10 cellular contexts compared by ENCODE assay signal in the genomic region with DNA sequence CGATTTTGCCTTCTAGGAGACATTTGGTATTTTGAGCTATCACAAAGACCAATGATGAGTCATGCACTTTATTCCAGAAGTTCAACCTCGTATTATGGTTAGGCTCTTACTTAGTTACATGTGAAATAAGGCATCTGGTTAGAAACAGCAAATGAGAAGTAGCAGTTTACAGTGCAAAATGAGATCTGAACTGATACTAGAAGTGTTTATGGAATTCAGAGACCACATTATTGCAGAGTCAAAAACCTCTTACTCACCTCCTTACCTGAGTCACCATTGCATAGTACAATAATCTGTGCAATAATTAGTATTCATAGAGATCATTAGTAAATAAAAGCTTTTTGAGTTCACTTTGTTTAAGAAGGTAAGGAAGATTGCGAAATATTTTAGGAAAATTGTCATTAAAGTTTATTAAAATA. TPM values are rescaled to one million over a fixed set of nuclear protein-coding genes. Genes with fewer than 3 reads are reported as not detected.
A peak's percentile ranks its signal among the peaks of the same experiment; 100 is the strongest.
DNase-seq lines count a peak whose midpoint lies in the region; ATAC-seq, FAIRE-seq and TF ChIP-seq lines count a peak whose summit lies in the region.
"Had no signal": no experiment of that assay in that cellular context is flagged by ENCODE, and none has a peak within 500 bp of the region (broad histone marks: within the 10 kb centered on the region; RNA-seq: fewer than 3 reads in every experiment).

No MANE protein-coding gene starts in this region.

- H3K27me3 Mint-ChIP-seq in effector memory CD8-positive, alpha-beta T cell, result no peaks in the 10 kb centered on the region

- FAIRE-seq in frontal cortex (lab: Jason Lieb, UNC), result peak; percentile 55

- POLR2A ChIA-PET in AG04449 (lab: Yijun Ruan, JAX), result no interaction called here

- H3K9me3 ChIP-seq in tibial artery, result no peaks in the 10 kb centered on the region

- no peak for TF ChIP-seq CTCF in AG04449 (IDR thresholded peaks at IDR 0.05; ENCODE audit: insufficient read depth, low read length, missing control alignments)
- TF ChIP-seq CTCF in tibial artery (IDR thresholded peaks at IDR 0.05), result no peak

- H3K36me3 ChIP-seq in tibial artery, result peaks cover 0 to 7% (median 0%) of the 10 kb centered on the region in 3 donors

- H3K4me3 Mint-ChIP-seq in effector memory CD8-positive, alpha-beta T cell, result no peak overlapping the region

- no peak overlapping the region for H3K27ac Mint-ChIP-seq in effector memory CD8-positive, alpha-beta T cell

- H3K4me1 Mint-ChIP-seq in effector memory CD8-positive, alpha-beta T cell (ENCODE audit: low read depth in 2 of 2), result peaks cover 19 to 52% of the 10 kb centered on the region in 2 donors

- peaks cover 0 to 41% (median 12%) of the 10 kb centered on the region in 4 donors for H3K4me1 ChIP-seq in tibial artery

- H3K36me3 Mint-ChIP-seq in effector memory CD8-positive, alpha-beta T cell (ENCODE audit: insufficient read depth), result peaks cover 34% of the 10 kb centered on the region

- intact Hi-C loops in tibial artery (cut with DNase I; ENCODE audit: low total_unique reads), result no loop called here

- H3K27ac ChIP-seq in tibial artery, result no peak overlapping the region

- H3K9me3 Mint-ChIP-seq in effector memory CD8-positive, alpha-beta T cell, result no peaks in the 10 kb centered on the region

- H3K4me3 ChIP-seq in AG04449 (ENCODE audit: low read depth, low read length), result no peak overlapping the region
- no peak overlapping the region for H3K4me3 ChIP-seq in tibial artery

- ATAC-seq in GM19463 (IDR thresholded peaks at IDR 0.05; ENCODE audit: unreplicated experiment), result peak; percentile 40
- peak; percentile 97 for ATAC-seq in SK-N-SH treated with all-trans-retinoic acid at 6 μM for 48 hours
- no peak for ATAC-seq in effector memory CD8-positive, alpha-beta T cell (replicated peaks)
- no peak for ATAC-seq in GM21576 (IDR thresholded peaks at IDR 0.05; ENCODE audit: unreplicated experiment)

- peak; percentile 1 for DNase-seq in AG04449 (ENCODE audit: low read depth, low spot score)
- DNase-seq in frontal cortex (ENCODE audit: low spot score in 2 of 2), result no peak
- DNase-seq in effector memory CD8-positive, alpha-beta T cell, result no peak
- DNase-seq in CD1c-positive myeloid dendritic cell (ENCODE audit: extremely low spot score), result no peak
- no peak for DNase-seq in tibial artery
- DNase-seq: caudate nucleus; stimulated activated naive CD4-positive, alpha-beta T cell had no signal

- no peaks in the 10 kb centered on the region for H3K27me3 ChIP-seq in tibial artery

- CTCF ChIA-PET in AG04449 (lab: Yijun Ruan, JAX), result interaction anchor here (0.6 kb wide), 1 partner anchor 187 kb away, joined by 3 read pairs; no protein-coding TSS in a partner anchor

TF ChIP-seq in SK-N-SH treated with all-trans-retinoic acid at 6 μM for 48 hours, 23 proteins besides CTCF, POLR2A, EP300 and RAD21:
- TF ChIP-seq, protein P1, sequence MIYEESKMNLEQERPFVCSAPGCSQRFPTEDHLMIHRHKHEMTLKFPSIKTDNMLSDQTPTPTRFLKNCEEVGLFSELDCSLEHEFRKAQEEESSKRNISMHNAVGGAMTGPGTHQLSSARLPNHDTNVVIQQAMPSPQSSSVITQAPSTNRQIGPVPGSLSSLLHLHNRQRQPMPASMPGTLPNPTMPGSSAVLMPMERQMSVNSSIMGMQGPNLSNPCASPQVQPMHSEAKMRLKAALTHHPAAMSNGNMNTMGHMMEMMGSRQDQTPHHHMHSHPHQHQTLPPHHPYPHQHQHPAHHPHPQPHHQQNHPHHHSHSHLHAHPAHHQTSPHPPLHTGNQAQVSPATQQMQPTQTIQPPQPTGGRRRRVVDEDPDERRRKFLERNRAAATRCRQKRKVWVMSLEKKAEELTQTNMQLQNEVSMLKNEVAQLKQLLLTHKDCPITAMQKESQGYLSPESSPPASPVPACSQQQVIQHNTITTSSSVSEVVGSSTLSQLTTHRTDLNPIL (CRISPR knock-in tag; IDR thresholded peaks at IDR 0.05; ENCODE audit: low read depth), result no peak
- no peak for TF ChIP-seq TCF4 (CRISPR knock-in tag; IDR thresholded peaks at IDR 0.05; ENCODE audit: borderline replicate concordance)
- TF ChIP-seq, protein P2, sequence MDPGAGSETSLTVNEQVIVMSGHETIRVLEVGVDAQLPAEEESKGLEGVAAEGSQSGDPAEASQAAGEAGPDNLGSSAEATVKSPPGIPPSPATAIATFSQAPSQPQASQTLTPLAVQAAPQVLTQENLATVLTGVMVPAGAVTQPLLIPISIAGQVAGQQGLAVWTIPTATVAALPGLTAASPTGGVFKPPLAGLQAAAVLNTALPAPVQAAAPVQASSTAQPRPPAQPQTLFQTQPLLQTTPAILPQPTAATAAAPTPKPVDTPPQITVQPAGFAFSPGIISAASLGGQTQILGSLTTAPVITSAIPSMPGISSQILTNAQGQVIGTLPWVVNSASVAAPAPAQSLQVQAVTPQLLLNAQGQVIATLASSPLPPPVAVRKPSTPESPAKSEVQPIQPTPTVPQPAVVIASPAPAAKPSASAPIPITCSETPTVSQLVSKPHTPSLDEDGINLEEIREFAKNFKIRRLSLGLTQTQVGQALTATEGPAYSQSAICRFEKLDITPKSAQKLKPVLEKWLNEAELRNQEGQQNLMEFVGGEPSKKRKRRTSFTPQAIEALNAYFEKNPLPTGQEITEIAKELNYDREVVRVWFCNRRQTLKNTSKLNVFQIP (CRISPR knock-in tag; IDR thresholded peaks at IDR 0.05; ENCODE audit: borderline replicate concordance, low read depth), result no peak
- TF ChIP-seq ISL1 (CRISPR knock-in tag; IDR thresholded peaks at IDR 0.05), result peak; percentile 79
TF ChIP-seq in SK-N-SH treated with all-trans-retinoic acid at 6 μM for 48 hours: peak in this region for 1.

RNA-seq across cellular contexts. Expression of gene SEC24B, which starts 38.7 kb away (rescaled TPM):
- 26.1 TPM for total RNA-seq in frontal cortex

Comparison
In these comparisons a context has a peak if more than half of its experiments do, and no peak if none do; other contexts are left out.
1. ATAC-seq: peak in GM19463 (single experiment) and SK-N-SH treated with all-trans-retinoic acid at 6 μM for 48 hours (single experiment); none in effector memory CD8-positive, alpha-beta T cell (single experiment) and GM21576 (single experiment).